In the genomic region with DNA sequence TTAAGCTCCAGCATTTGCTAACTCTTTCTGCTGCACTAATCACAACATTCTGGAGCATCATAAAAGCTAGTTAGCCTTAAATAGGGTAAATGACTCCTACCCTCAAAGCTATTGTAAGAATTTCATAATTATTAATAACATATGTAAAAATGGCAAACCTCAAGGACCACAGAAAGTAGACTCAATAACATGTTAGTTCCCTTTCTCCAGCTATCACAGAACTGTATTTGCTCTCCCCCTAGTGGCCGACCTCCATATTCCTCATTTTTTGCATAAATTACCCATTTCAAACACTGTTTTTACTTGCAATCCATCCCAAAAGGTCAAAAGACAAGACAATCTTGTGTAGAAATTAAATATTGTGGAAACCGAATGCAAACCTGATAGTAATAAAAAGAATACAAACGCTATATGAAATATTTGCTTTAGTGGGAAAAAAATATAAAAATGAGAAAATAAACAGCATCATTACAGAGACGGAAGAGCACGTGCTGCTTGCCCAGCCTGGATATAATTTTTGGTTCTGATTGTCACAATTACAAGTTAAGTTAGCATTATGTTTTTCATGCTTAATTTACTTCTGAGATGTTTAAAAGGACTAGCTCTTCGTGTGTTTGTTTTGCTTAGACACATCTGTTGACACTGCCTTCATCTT, we compare ENCODE assay signal across 8 cellular contexts.
DNase-seq lines count a peak whose midpoint lies in the region; ATAC-seq and TF ChIP-seq lines count a peak whose summit lies in the region.

No MANE protein-coding gene starts in this region.

- no peaks in the 10 kb centered on the region for H4K20me1 ChIP-seq in Karpas-422 (ENCODE audit: insufficient read depth, low read depth, low read length)

- no peak for ATAC-seq in right cardiac atrium

- WGBS in right cardiac atrium = 37% methylated on average over 6 of the region's 6 CpGs
- 37% methylated on average over 6 of the region's 6 CpGs for WGBS in esophagus muscularis mucosa
- WGBS in prostate gland = 7% methylated on average over 6 of the region's 6 CpGs

- H3K79me2 ChIP-seq in Karpas-422 (ENCODE audit: low read length) = no peaks in the 10 kb centered on the region

- H3K9me2 ChIP-seq in Karpas-422 (replicated peaks; ENCODE audit: insufficient read depth, low read length) = no peaks in the 10 kb centered on the region

- intact Hi-C loops in right cardiac atrium (cut with DNase I) (no loop called here), esophagus muscularis mucosa (cut with DNase I) (no loop called here), prostate gland (cut with DNase I) (no loop called here)

- no peak for TF ChIP-seq POLR2A in esophagus muscularis mucosa (IDR thresholded peaks at IDR 0.05; ENCODE audit: low read depth)
- no peak for TF ChIP-seq POLR2A in prostate gland (IDR thresholded peaks at IDR 0.05)

- H3K9me3 ChIP-seq in right atrium auricular region = no peaks in the 10 kb centered on the region
- no peaks in the 10 kb centered on the region for H3K9me3 ChIP-seq in right cardiac atrium (ENCODE audit: control insufficient read depth, low read length)
- H3K9me3 ChIP-seq in Karpas-422 (ENCODE audit: low read length) = peaks cover 8% of the 10 kb centered on the region; the same call in 1 of the 2 replicates
- no peaks in the 10 kb centered on the region for H3K9me3 ChIP-seq in esophagus muscularis mucosa
- H3K9me3 ChIP-seq in prostate gland = no peaks in the 10 kb centered on the region
- no peaks in the 10 kb centered on the region for H3K9me3 ChIP-seq in effector memory CD4-positive, alpha-beta T cell (ENCODE audit: control insufficient read depth, low read length)

- H3K4me3 ChIP-seq in right atrium auricular region (no peak overlapping the region), right cardiac atrium (ENCODE audit: low read length) (no peak overlapping the region), H7 (ENCODE audit: insufficient read depth, low read depth, low read length) (no peak overlapping the region), Karpas-422 (ENCODE audit: low read length) (no peak overlapping the region), esophagus muscularis mucosa (no peak overlapping the region), prostate gland (no peak overlapping the region)
- no peak overlapping the region for H3K4me3 ChIP-seq in effector memory CD4-positive, alpha-beta T cell (ENCODE audit: insufficient read depth, low read depth, low read length, poor library complexity, severe bottlenecking)

- no peaks in the 10 kb centered on the region for H3K4me1 ChIP-seq in right atrium auricular region
- no peaks in the 10 kb centered on the region for H3K4me1 ChIP-seq in right cardiac atrium (ENCODE audit: control insufficient read depth, insufficient read depth, low read length)
- H3K4me1 ChIP-seq in Karpas-422 (ENCODE audit: low read length) = no peaks in the 10 kb centered on the region
- H3K4me1 ChIP-seq in esophagus muscularis mucosa = no peaks in the 10 kb centered on the region
- H3K4me1 ChIP-seq in prostate gland (replicated peaks) = no peaks in the 10 kb centered on the region
- H3K4me1 ChIP-seq in effector memory CD4-positive, alpha-beta T cell (ENCODE audit: control insufficient read depth, insufficient read depth, low read length, poor library complexity, severe bottlenecking) = no peaks in the 10 kb centered on the region

- no peak overlapping the region for H3K27ac ChIP-seq in right atrium auricular region
- no peak overlapping the region for H3K27ac ChIP-seq in right cardiac atrium (ENCODE audit: low read length)
- H3K27ac ChIP-seq in Karpas-422 (ENCODE audit: low read length) = no peak overlapping the region
- no peak overlapping the region for H3K27ac ChIP-seq in esophagus muscularis mucosa (replicated peaks in 1 of 4)
- H3K27ac ChIP-seq in prostate gland = no peak overlapping the region
- H3K27ac ChIP-seq in effector memory CD4-positive, alpha-beta T cell (ENCODE audit: insufficient read depth, low read length, poor library complexity, severe bottlenecking) = no peak overlapping the region

- peak; percentile 36 to 69 for TF ChIP-seq CTCF in right atrium auricular region (IDR thresholded peaks at IDR 0.05)
- TF ChIP-seq CTCF in esophagus muscularis mucosa (IDR thresholded peaks at IDR 0.05) = peak in 2 of 3 experiments; percentile 46 to 55
- peak in 3 of 4 experiments; percentile 34 to 51 (median 50) for TF ChIP-seq CTCF in prostate gland (IDR thresholded peaks at IDR 0.05)

- H3K27me3 ChIP-seq in right atrium auricular region = no peaks in the 10 kb centered on the region
- no peaks in the 10 kb centered on the region for H3K27me3 ChIP-seq in right cardiac atrium (ENCODE audit: control insufficient read depth, insufficient read depth)
- H3K27me3 ChIP-seq in H7 (ENCODE audit: control insufficient read depth, insufficient read depth, low read length) = no peaks in the 10 kb centered on the region
- no peaks in the 10 kb centered on the region for H3K27me3 ChIP-seq in Karpas-422 (ENCODE audit: low read length)
- H3K27me3 ChIP-seq in esophagus muscularis mucosa = no peaks in the 10 kb centered on the region
- no peaks in the 10 kb centered on the region for H3K27me3 ChIP-seq in prostate gland (replicated peaks; ENCODE audit: insufficient read depth)
- no peaks in the 10 kb centered on the region for H3K27me3 ChIP-seq in effector memory CD4-positive, alpha-beta T cell (replicated peaks; ENCODE audit: control insufficient read depth, insufficient read depth, low read length, poor library complexity, severe bottlenecking)

- DNase-seq in right atrium auricular region (ENCODE audit: low spot score) (no peak), right cardiac atrium (no peak), H7 (peak; percentile 11), Karpas-422 (peak; percentile 82), RPMI7951 (ENCODE audit: low read depth) (peak; percentile 21), esophagus muscularis mucosa (ENCODE audit: extremely low spot score) (no peak), prostate gland (ENCODE audit: low spot score) (no peak)
- no peak for DNase-seq in effector memory CD4-positive, alpha-beta T cell

- no peak overlapping the region for H3K9ac ChIP-seq in Karpas-422 (ENCODE audit: low read length)

- H2AFZ ChIP-seq in Karpas-422 (ENCODE audit: low read length) = no peak overlapping the region

- H3K4me2 ChIP-seq in Karpas-422 (ENCODE audit: low read depth, low read length, poor library complexity, severe bottlenecking) = no peak overlapping the region

- H3K36me3 ChIP-seq in right atrium auricular region = no peaks in the 10 kb centered on the region
- H3K36me3 ChIP-seq in H7 (replicated peaks; ENCODE audit: control insufficient read depth, insufficient read depth, low read length) = no peaks in the 10 kb centered on the region
- no peaks in the 10 kb centered on the region for H3K36me3 ChIP-seq in Karpas-422 (ENCODE audit: insufficient read depth, low read length)
- no peaks in the 10 kb centered on the region for H3K36me3 ChIP-seq in esophagus muscularis mucosa
- no peaks in the 10 kb centered on the region for H3K36me3 ChIP-seq in prostate gland
- no peaks in the 10 kb centered on the region for H3K36me3 ChIP-seq in effector memory CD4-positive, alpha-beta T cell (ENCODE audit: control insufficient read depth, insufficient read depth, low read length)

- TF ChIP-seq EP300 in esophagus muscularis mucosa (IDR thresholded peaks at IDR 0.05) = no peak

Comparison
In these comparisons a context has a peak if more than half of its experiments do, and no peak if none do; other contexts are left out.
1. DNase-seq: peak in H7 (single experiment), Karpas-422 (single experiment) and RPMI7951 (single experiment); none in right atrium auricular region (single experiment), right cardiac atrium (0 of 3), esophagus muscularis mucosa (single experiment), prostate gland (single experiment) and effector memory CD4-positive, alpha-beta T cell (0 of 3).
2. Peak in every context shown above with its lines, with median percentiles within 50 percentile points of each other: CTCF ChIP-seq.